ENCODE assay signal across 38 cellular contexts in genomic region chr12:9101018-9101687, GRCh38. TPM values are rescaled to one million over a fixed set of nuclear protein-coding genes. Genes with fewer than 3 reads are reported as not detected.
"Had no signal": no experiment of that assay in that cellular context is flagged by ENCODE, and none has a peak within 500 bp of the region (broad histone marks: within the 10 kb centered on the region; RNA-seq: fewer than 3 reads in every experiment).

No MANE protein-coding gene starts in this region.

- H3K27me3 Mint-ChIP-seq: activated naive CD4-positive, alpha-beta T cell treated with anti-CD3 and anti-CD28 coated beads, Interleukin-2, amount 10 ng/mL, durations not matched to agents 7 days and 5 days; activated naive CD4-positive, alpha-beta T cell treated with anti-CD3 and anti-CD28 coated beads, Interleukin-2, amount 50 U/mL, for 24 hours; activated naive CD8-positive, alpha-beta T cell; activated naive CD8-positive, alpha-beta T cell treated with anti-CD3 and anti-CD28 coated beads for 36 hours; activated naive CD8-positive, alpha-beta T cell treated with anti-CD3 and anti-CD28 coated beads, Interleukin-2, amount 50 U/mL, for 24 hours; activated T-cell treated with anti-CD3 and anti-CD28 coated beads, Interleukin-2, amount 50 U/mL, for 24 hours; activated T-helper 17 cell treated with anti-CD3 and anti-CD28 coated beads, Interleukin-2, amount 50 U/mL, for 72 hours; brain; central memory CD8-positive, alpha-beta T cell had no signal

- H3K4me3 ChIP-seq: adrenal gland, ascending aorta, body of pancreas, breast epithelium, cardiac muscle cell had no signal

- DNase-seq: activated effector memory CD4-positive, alpha-beta T cell treated with anti-CD3 and anti-CD28 coated beads, Interleukin-2, amount 50 U/mL, for 16 hours; activated effector memory CD4-positive, alpha-beta T cell treated with Interleukin-2 at 50 U/mL for 16 hours; activated gamma-delta T cell; activated gamma-delta T cell treated with Interleukin-2 at 50 U/mL for 16 hours; activated naive CD4-positive, alpha-beta T cell; activated naive CD4-positive, alpha-beta T cell treated with anti-CD3 and anti-CD28 coated beads for 36 hours; activated naive CD4-positive, alpha-beta T cell treated with anti-CD3 and anti-CD28 coated beads, Interleukin-2, amount 10 ng/mL, durations not matched to agents 7 days and 5 days; activated naive CD4-positive, alpha-beta T cell treated with anti-CD3 and anti-CD28 coated beads, Interleukin-2, amount 50 U/mL, for 16 hours; activated naive CD4-positive, alpha-beta T cell treated with Interleukin-2 at 50 U/mL for 16 hours; activated naive CD8-positive, alpha-beta T cell treated with anti-CD3 and anti-CD28 coated beads for 36 hours; activated naive CD8-positive, alpha-beta T cell treated with anti-CD3 and anti-CD28 coated beads, Interleukin-2, amount 10 ng/mL, durations not matched to agents 7 days and 5 days; activated naive CD8-positive, alpha-beta T cell treated with anti-CD3 and anti-CD28 coated beads, Interleukin-2, amount 50 U/mL, for 24 hours; activated T-cell treated with anti-CD3 and anti-CD28 coated beads, Interleukin-2, amount 50 U/mL, for 1 hour; activated T-cell treated with anti-CD3 and anti-CD28 coated beads, Interleukin-2, amount 50 U/mL, for 24 hours; activated T-cell treated with anti-CD3 and anti-CD28 coated beads, Interleukin-2, amount 50 U/mL, for 48 hours; activated T-cell treated with anti-CD3 and anti-CD28 coated beads, Interleukin-2, amount 50 U/mL, for 72 hours; adrenal gland; amniotic stem cell; amygdala; anterior cingulate cortex; body of pancreas; brain microvascular endothelial cell; caudate nucleus; central memory CD4-positive, alpha-beta T cell; cerebellar nuclear complex had no signal

- H3K27me3 ChIP-seq: adrenal gland, ascending aorta, body of pancreas, brain microvascular endothelial cell, breast epithelium, cardiac muscle cell had no signal

- H3K9me3 Mint-ChIP-seq: activated naive CD4-positive, alpha-beta T cell treated with anti-CD3 and anti-CD28 coated beads for 36 hours; activated naive CD4-positive, alpha-beta T cell treated with anti-CD3 and anti-CD28 coated beads, Interleukin-2, amount 10 ng/mL, durations not matched to agents 7 days and 5 days; activated naive CD4-positive, alpha-beta T cell treated with anti-CD3 and anti-CD28 coated beads, Interleukin-2, amount 50 U/mL, for 24 hours; activated naive CD4-positive, alpha-beta T cell treated with anti-CD3 and anti-CD28 coated beads, Interleukin-2, amount 50 U/mL, for 72 hours; activated naive CD8-positive, alpha-beta T cell treated with anti-CD3 and anti-CD28 coated beads for 36 hours; activated naive CD8-positive, alpha-beta T cell treated with anti-CD3 and anti-CD28 coated beads, Interleukin-2, amount 10 ng/mL, durations not matched to agents 7 days and 5 days; activated naive CD8-positive, alpha-beta T cell treated with anti-CD3 and anti-CD28 coated beads, Interleukin-2, amount 50 U/mL, for 24 hours; activated T-cell treated with anti-CD3 and anti-CD28 coated beads, Interleukin-2, amount 50 U/mL, for 24 hours; activated T-cell treated with anti-CD3 and anti-CD28 coated beads, Interleukin-2, amount 50 U/mL, for 72 hours; activated T-helper 1 cell treated with anti-CD3 and anti-CD28 coated beads, Interleukin-12 subunit alpha, Interleukin-12 subunit beta, Interleukin-2, Interleukin-4 antibody, amounts not matched to agents 30 ng/mL and 10 ng/mL and 1 ng/mL, durations not matched to agents 14 hours and 24 hours and 36 hours; activated T-helper 17 cell treated with anti-CD3 and anti-CD28 coated beads, Interleukin-2, amount 50 U/mL, for 72 hours; activated T-helper 2 cell treated with anti-CD3 and anti-CD28 coated beads, Interferon-gamma antibody, Interleukin-2, Interleukin-4, amounts not matched to agents 10 μg/mL and 5 μg/mL and 100 μg/mL, durations not matched to agents 14 hours and 24 hours and 36 hours; brain; central memory CD8-positive, alpha-beta T cell had no signal

- H3K4me1 Mint-ChIP-seq: activated naive CD4-positive, alpha-beta T cell treated with anti-CD3 and anti-CD28 coated beads, Interleukin-2, amount 10 ng/mL, durations not matched to agents 7 days and 5 days; activated naive CD4-positive, alpha-beta T cell treated with anti-CD3 and anti-CD28 coated beads, Interleukin-2, amount 50 U/mL, for 24 hours; activated naive CD8-positive, alpha-beta T cell treated with anti-CD3 and anti-CD28 coated beads, Interleukin-2, amount 10 ng/mL, durations not matched to agents 7 days and 5 days; activated T-helper 17 cell treated with anti-CD3 and anti-CD28 coated beads, Interleukin-2, amount 50 U/mL, for 72 hours; brain had no signal

- H3K36me3 Mint-ChIP-seq: activated naive CD4-positive, alpha-beta T cell treated with anti-CD3 and anti-CD28 coated beads, Interleukin-2, amount 10 ng/mL, durations not matched to agents 7 days and 5 days; activated naive CD4-positive, alpha-beta T cell treated with anti-CD3 and anti-CD28 coated beads, Interleukin-2, amount 50 U/mL, for 72 hours; activated naive CD8-positive, alpha-beta T cell; activated naive CD8-positive, alpha-beta T cell treated with anti-CD3 and anti-CD28 coated beads for 36 hours; activated naive CD8-positive, alpha-beta T cell treated with anti-CD3 and anti-CD28 coated beads, Interleukin-2, amount 10 ng/mL, durations not matched to agents 7 days and 5 days; brain had no signal

- H3K4me1 ChIP-seq: adrenal gland, ascending aorta, body of pancreas, breast epithelium had no signal

- ATAC-seq: activated naive CD4-positive, alpha-beta T cell treated with anti-CD3 and anti-CD28 coated beads, Interleukin-2, amount 50 U/mL, for 72 hours; activated naive CD8-positive, alpha-beta T cell treated with anti-CD3 and anti-CD28 coated beads, Interleukin-2, amount 50 U/mL, for 24 hours; activated T-cell treated with anti-CD3 and anti-CD28 coated beads, Interleukin-2, amount 50 U/mL, for 72 hours; activated T-helper 17 cell treated with anti-CD3 and anti-CD28 coated beads, Interleukin-2, amount 50 U/mL, for 72 hours; body of pancreas had no signal

- H3K27ac Mint-ChIP-seq: activated naive CD4-positive, alpha-beta T cell treated with anti-CD3 and anti-CD28 coated beads for 36 hours; activated naive CD4-positive, alpha-beta T cell treated with anti-CD3 and anti-CD28 coated beads, Interleukin-2, amount 10 ng/mL, durations not matched to agents 7 days and 5 days; activated naive CD4-positive, alpha-beta T cell treated with anti-CD3 and anti-CD28 coated beads, Interleukin-2, amount 50 U/mL, for 24 hours; activated naive CD4-positive, alpha-beta T cell treated with anti-CD3 and anti-CD28 coated beads, Interleukin-2, amount 50 U/mL, for 72 hours; activated naive CD8-positive, alpha-beta T cell; activated naive CD8-positive, alpha-beta T cell treated with anti-CD3 and anti-CD28 coated beads for 36 hours; activated naive CD8-positive, alpha-beta T cell treated with anti-CD3 and anti-CD28 coated beads, Interleukin-2, amount 10 ng/mL, durations not matched to agents 7 days and 5 days; activated naive CD8-positive, alpha-beta T cell treated with anti-CD3 and anti-CD28 coated beads, Interleukin-2, amount 50 U/mL, for 24 hours; activated T-cell treated with anti-CD3 and anti-CD28 coated beads, Interleukin-2, amount 50 U/mL, for 24 hours; activated T-cell treated with anti-CD3 and anti-CD28 coated beads, Interleukin-2, amount 50 U/mL, for 72 hours; activated T-helper 1 cell treated with anti-CD3 and anti-CD28 coated beads, Interleukin-12 subunit alpha, Interleukin-12 subunit beta, Interleukin-2, Interleukin-4 antibody, amounts not matched to agents 30 ng/mL and 10 ng/mL and 1 ng/mL, durations not matched to agents 14 hours and 24 hours and 36 hours; activated T-helper 17 cell treated with anti-CD3 and anti-CD28 coated beads, Interleukin-2, amount 50 U/mL, for 72 hours; activated T-helper 2 cell treated with anti-CD3 and anti-CD28 coated beads, Interferon-gamma antibody, Interleukin-2, Interleukin-4, amounts not matched to agents 10 μg/mL and 5 μg/mL and 100 μg/mL, durations not matched to agents 14 hours and 24 hours and 36 hours; brain had no signal

- H3K4me3 Mint-ChIP-seq: activated naive CD4-positive, alpha-beta T cell treated with anti-CD3 and anti-CD28 coated beads for 36 hours; activated naive CD4-positive, alpha-beta T cell treated with anti-CD3 and anti-CD28 coated beads, Interleukin-2, amount 10 ng/mL, durations not matched to agents 7 days and 5 days; activated naive CD4-positive, alpha-beta T cell treated with anti-CD3 and anti-CD28 coated beads, Interleukin-2, amount 50 U/mL, for 24 hours; activated naive CD8-positive, alpha-beta T cell; activated naive CD8-positive, alpha-beta T cell treated with anti-CD3 and anti-CD28 coated beads for 36 hours; activated naive CD8-positive, alpha-beta T cell treated with anti-CD3 and anti-CD28 coated beads, Interleukin-2, amount 10 ng/mL, durations not matched to agents 7 days and 5 days; activated naive CD8-positive, alpha-beta T cell treated with anti-CD3 and anti-CD28 coated beads, Interleukin-2, amount 50 U/mL, for 24 hours; activated T-cell treated with anti-CD3 and anti-CD28 coated beads, Interleukin-2, amount 50 U/mL, for 24 hours; activated T-cell treated with anti-CD3 and anti-CD28 coated beads, Interleukin-2, amount 50 U/mL, for 72 hours; activated T-helper 1 cell treated with anti-CD3 and anti-CD28 coated beads, Interleukin-12 subunit alpha, Interleukin-12 subunit beta, Interleukin-2, Interleukin-4 antibody, amounts not matched to agents 30 ng/mL and 10 ng/mL and 1 ng/mL, durations not matched to agents 14 hours and 24 hours and 36 hours; activated T-helper 17 cell treated with anti-CD3 and anti-CD28 coated beads, Interleukin-2, amount 50 U/mL, for 72 hours; brain; central memory CD8-positive, alpha-beta T cell had no signal

- H3K27ac ChIP-seq: adrenal gland, ascending aorta, body of pancreas, brain microvascular endothelial cell, breast epithelium, cardiac muscle cell had no signal

- H3K36me3 ChIP-seq: brain microvascular endothelial cell had no signal

- FAIRE-seq: astrocyte, bronchial epithelial cell had no signal

- H3K9me3 ChIP-seq: adrenal gland, ascending aorta, body of pancreas, breast epithelium had no signal

RNA-seq across cellular contexts. Expression of gene A2M, which starts 14.6 kb away (rescaled TPM):
- total RNA-seq: activated naive CD4-positive, alpha-beta T cell treated with anti-CD3 and anti-CD28 coated beads for 36 hours; activated naive CD8-positive, alpha-beta T cell treated with anti-CD3 and anti-CD28 coated beads for 36 hours; activated T-helper 1 cell treated with anti-CD3 and anti-CD28 coated beads, Interleukin-12 subunit alpha, Interleukin-12 subunit beta, Interleukin-2, Interleukin-4 antibody, amounts not matched to agents 30 ng/mL and 10 ng/mL and 1 ng/mL, durations not matched to agents 14 hours and 24 hours and 36 hours; activated T-helper 2 cell treated with anti-CD3 and anti-CD28 coated beads, Interferon-gamma antibody, Interleukin-2, Interleukin-4, amounts not matched to agents 10 μg/mL and 5 μg/mL and 100 μg/mL, durations not matched to agents 14 hours and 24 hours and 36 hours had no signal
